Comparison of ENCODE assay signal across 26 cellular contexts in the genomic region with DNA sequence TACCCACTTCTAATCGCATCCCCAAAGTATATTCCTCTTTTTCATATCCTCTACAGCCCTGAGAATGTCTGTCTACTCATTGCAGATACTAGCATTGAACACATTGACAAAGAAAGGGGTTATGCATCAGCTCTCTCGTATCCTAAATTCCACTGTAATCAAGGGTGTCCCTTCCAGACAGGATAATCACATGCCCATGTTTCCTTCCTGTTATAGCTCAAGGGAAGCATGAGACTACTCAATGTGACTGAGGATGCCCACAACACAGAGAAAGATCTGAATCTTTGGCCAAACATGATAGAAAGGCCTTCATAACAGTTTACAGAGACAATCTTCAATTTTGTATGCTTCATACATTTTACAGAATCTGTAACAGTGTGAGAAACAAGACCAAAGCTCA.
"Had no signal": no experiment of that assay in that cellular context is flagged by ENCODE, and none has a peak within 500 bp of the region (broad histone marks: within the 10 kb centered on the region; RNA-seq: fewer than 3 reads in every experiment).

No MANE protein-coding gene starts in this region.

- H3K4me1 ChIP-seq: lower lobe of right lung, pancreas, prostate gland, stomach, testis, thyroid gland, transverse colon, upper lobe of left lung had no signal

- H3K27me3 ChIP-seq: pancreas, stomach, testis, thyroid gland, transverse colon, upper lobe of left lung had no signal

- H3K36me3 ChIP-seq: prostate gland had no signal

- H3K9me3 ChIP-seq: lower lobe of right lung, pancreas, prostate gland, stomach, testis, thyroid gland, transverse colon, upper lobe of left lung had no signal

- FAIRE-seq: keratinocyte, pancreas had no signal

- DNase-seq: hippocampal formation; kidney glomerular epithelial cell; left cardiac atrium; lower lobe of right lung; mesendoderm; naive B cell; natural killer cell; nucleus accumbens; pancreas; posterior cingulate gyrus; retina; right cardiac atrium; stimulated activated CD4-positive, alpha-beta T cell treated with anti-CD3 and anti-CD28 coated beads, Interleukin-12 subunit alpha, Interleukin-12 subunit beta, amount 100 ng/mL, for 4 hours; stimulated activated CD4-positive, alpha-beta T cell treated with anti-CD3 and anti-CD28 coated beads, Interleukin-15, amount 100 ng/mL, for 24 hours; stimulated activated CD4-positive, alpha-beta T cell treated with anti-CD3 and anti-CD28 coated beads, Interleukin-2, amount 100 ng/mL, for 24 hours; stimulated activated CD4-positive, alpha-beta T cell treated with anti-CD3 and anti-CD28 coated beads, Interleukin-4, amount 100 ng/mL, for 1 hour; stimulated activated naive B cell treated with anti-CD40 and anti-IgM and Interleukin-4, amounts not matched to agents 10 μg/mL and 1 μg/mL and 100 μg/mL, for 72 hours; stimulated activated naive CD8-positive, alpha-beta T cell treated with anti-CD3 and anti-CD28 coated beads, Interleukin-15, Interleukin-2, amounts not matched to agents 100 U/mL and 50 U/mL, for 24 hours; stomach; testis; thyroid gland; transverse colon; upper lobe of left lung had no signal

- H3K4me3 ChIP-seq: lower lobe of right lung, pancreas, prostate gland, skin epidermis, stomach, testis, thyroid gland, transverse colon, upper lobe of left lung had no signal

- H3K27ac ChIP-seq: lower lobe of right lung, pancreas, prostate gland, skin epidermis, stomach, testis, thyroid gland, transverse colon, upper lobe of left lung had no signal
